ENCODE assay signal across 10 cellular contexts in genomic region chr2:46955764-46956163, GRCh38. TPM values are rescaled to one million over a fixed set of nuclear protein-coding genes. Genes with fewer than 3 reads are reported as not detected.
DNase-seq lines count a peak whose midpoint lies in the region; ATAC-seq and TF ChIP-seq lines count a peak whose summit lies in the region.
"Had no signal": no experiment of that assay in that cellular context is flagged by ENCODE, and none has a peak within 500 bp of the region (broad histone marks: within the 10 kb centered on the region; RNA-seq: fewer than 3 reads in every experiment).

No MANE protein-coding gene starts in this region.

- no peak overlapping the region for H3K4me3 Mint-ChIP-seq in activated CD4-positive, alpha-beta memory T cell treated with anti-CD3 and anti-CD28 coated beads, Interleukin-2, amount 10 ng/mL, durations not matched to agents 7 days and 5 days
- no peak overlapping the region for H3K4me3 Mint-ChIP-seq in activated CD4-positive, alpha-beta memory T cell treated with anti-CD3 and anti-CD28 coated beads for 36 hours
- no peak overlapping the region for H3K4me3 Mint-ChIP-seq in natural killer cell treated with Interleukin-12 subunit alpha and Interleukin-12 subunit beta and Interleukin-15 and Interleukin-18, amount 100 ng/mL, for 72 hours

- H3K27me3 Mint-ChIP-seq in activated CD4-positive, alpha-beta memory T cell treated with anti-CD3 and anti-CD28 coated beads, Interleukin-2, amount 10 ng/mL, durations not matched to agents 7 days and 5 days, result no peaks in the 10 kb centered on the region
- no peaks in the 10 kb centered on the region for H3K27me3 Mint-ChIP-seq in activated CD4-positive, alpha-beta memory T cell treated with anti-CD3 and anti-CD28 coated beads for 36 hours
- H3K27me3 Mint-ChIP-seq in natural killer cell treated with Interleukin-12 subunit alpha and Interleukin-12 subunit beta and Interleukin-15 and Interleukin-18, amount 100 ng/mL, for 72 hours, result no peaks in the 10 kb centered on the region

- no peak for ATAC-seq in natural killer cell treated with Interleukin-12 subunit alpha and Interleukin-12 subunit beta and Interleukin-15 and Interleukin-18, amount 100 ng/mL, for 72 hours

- in situ Hi-C loops in brain microvascular endothelial cell (cut with HindIII; ENCODE audit: low pct_ligation_motif_present, low sequenced_read_pairs), result no loop called here

- H3K9me3 ChIP-seq in mesodermal cell (ENCODE audit: control insufficient read depth, low read length) (no peaks in the 10 kb centered on the region), testis (no peaks in the 10 kb centered on the region)

- CTCF ChIA-PET in activated CD4-positive, alpha-beta memory T cell treated with anti-CD3 and anti-CD28 coated beads, Interleukin-2, amount 10 ng/mL, durations not matched to agents 7 days and 5 days (lab: Charles Lee), result no interaction called here
- CTCF ChIA-PET in activated CD4-positive, alpha-beta memory T cell treated with anti-CD3 and anti-CD28 coated beads for 36 hours (lab: Charles Lee), result no interaction called here

- no peak for TF ChIP-seq POLR2A in testis (IDR thresholded peaks at IDR 0.05)

- 88 to 95% methylated on average over 3 to 4 of the region's 4 CpGs for WGBS in mesodermal cell (ENCODE audit: insufficient coverage in 2 of 2), 2 experiments
- WGBS in testis, 2 donors, result 62 to 84% methylated on average over 3 to 4 of the region's 4 CpGs

- no peak overlapping the region for H3K4me3 ChIP-seq in brain microvascular endothelial cell (ENCODE audit: low read depth, low read length)
- no peak overlapping the region for H3K4me3 ChIP-seq in mesodermal cell (ENCODE audit: extremely low read depth, insufficient read depth, low read length, poor library complexity, severe bottlenecking)
- H3K4me3 ChIP-seq in testis, result no peak overlapping the region

- TF ChIP-seq CTCF in brain microvascular endothelial cell (IDR thresholded peaks at IDR 0.05; ENCODE audit: low read depth, low read length, missing control alignments), result no peak
- no peak for TF ChIP-seq CTCF in testis (IDR thresholded peaks at IDR 0.05)

- no peak for DNase-seq in activated CD4-positive, alpha-beta memory T cell treated with anti-CD3 and anti-CD28 coated beads, Interleukin-2, amount 10 ng/mL, durations not matched to agents 7 days and 5 days
- DNase-seq in activated CD4-positive, alpha-beta memory T cell treated with anti-CD3 and anti-CD28 coated beads for 36 hours, result no peak
- DNase-seq in brain microvascular endothelial cell, result no peak
- DNase-seq in testis, result peak; percentile 31
- DNase-seq in iPS-NIHi7 (ENCODE audit: extremely low spot score), result no peak
- DNase-seq in natural killer cell treated with Interleukin-12 subunit alpha and Interleukin-12 subunit beta and Interleukin-15 and Interleukin-18, amount 100 ng/mL, for 72 hours (ENCODE audit: low spot score), result no peak
- no peak for DNase-seq in NCI-H2107 (lab: John Stamatoyannopoulos, UW)
- DNase-seq: Kasumi-1; stimulated activated CD4-positive, alpha-beta T cell treated with anti-CD3 and anti-CD28 coated beads, Interleukin-12 subunit alpha, Interleukin-12 subunit beta, amount 100 ng/mL, for 4 hours had no signal

- H3K36me3 ChIP-seq in brain microvascular endothelial cell (replicated peaks) (peaks cover 58% of the 10 kb centered on the region), mesodermal cell (ENCODE audit: control insufficient read depth, insufficient read depth, low read length) (peaks cover 81% of the 10 kb centered on the region), testis (ENCODE audit: low read depth, missing control alignments) (no peaks in the 10 kb centered on the region)

- POLR2A ChIA-PET in activated CD4-positive, alpha-beta memory T cell treated with anti-CD3 and anti-CD28 coated beads, Interleukin-2, amount 10 ng/mL, durations not matched to agents 7 days and 5 days (lab: Charles Lee), result no interaction called here
- POLR2A ChIA-PET in activated CD4-positive, alpha-beta memory T cell treated with anti-CD3 and anti-CD28 coated beads for 36 hours (lab: Charles Lee), result interaction anchor here (1.0 kb wide), 1 partner anchor 11 kb away, joined by 3 read pairs; no protein-coding TSS in a partner anchor

- H3K27me3 ChIP-seq in brain microvascular endothelial cell (replicated peaks), result no peaks in the 10 kb centered on the region
- no peaks in the 10 kb centered on the region for H3K27me3 ChIP-seq in testis

- intact Hi-C loops in activated CD4-positive, alpha-beta memory T cell treated with anti-CD3 and anti-CD28 coated beads for 36 hours (cut with micrococcal nuclease), result no loop called here
- intact Hi-C loops in testis (cut with DNase I; ENCODE audit: low total_unique reads), result no loop called here

- H3K27ac Mint-ChIP-seq in activated CD4-positive, alpha-beta memory T cell treated with anti-CD3 and anti-CD28 coated beads, Interleukin-2, amount 10 ng/mL, durations not matched to agents 7 days and 5 days, result peak overlapping the region; percentile 12
- H3K27ac Mint-ChIP-seq in activated CD4-positive, alpha-beta memory T cell treated with anti-CD3 and anti-CD28 coated beads for 36 hours, result no peak overlapping the region
- H3K27ac Mint-ChIP-seq in natural killer cell treated with Interleukin-12 subunit alpha and Interleukin-12 subunit beta and Interleukin-15 and Interleukin-18, amount 100 ng/mL, for 72 hours, result peak overlapping the region in 1 of 2 donors; percentile 43

- H3K27ac ChIP-seq in brain microvascular endothelial cell, result peak overlapping the region; percentile 57
- peak overlapping the region; percentile 94 for H3K27ac ChIP-seq in mesodermal cell (ENCODE audit: low read depth, low read length, severe bottlenecking)
- peak overlapping the region; percentile 51 to 72 for H3K27ac ChIP-seq in testis

- H3K36me3 Mint-ChIP-seq in activated CD4-positive, alpha-beta memory T cell treated with anti-CD3 and anti-CD28 coated beads, Interleukin-2, amount 10 ng/mL, durations not matched to agents 7 days and 5 days (ENCODE audit: low read depth), result peaks cover 79% of the 10 kb centered on the region
- peaks cover 53% of the 10 kb centered on the region for H3K36me3 Mint-ChIP-seq in activated CD4-positive, alpha-beta memory T cell treated with anti-CD3 and anti-CD28 coated beads for 36 hours
- H3K36me3 Mint-ChIP-seq in natural killer cell treated with Interleukin-12 subunit alpha and Interleukin-12 subunit beta and Interleukin-15 and Interleukin-18, amount 100 ng/mL, for 72 hours, result no peaks in the 10 kb centered on the region

- H3K9me3 Mint-ChIP-seq in activated CD4-positive, alpha-beta memory T cell treated with anti-CD3 and anti-CD28 coated beads, Interleukin-2, amount 10 ng/mL, durations not matched to agents 7 days and 5 days, result no peaks in the 10 kb centered on the region
- H3K9me3 Mint-ChIP-seq in activated CD4-positive, alpha-beta memory T cell treated with anti-CD3 and anti-CD28 coated beads for 36 hours, result no peaks in the 10 kb centered on the region
- H3K9me3 Mint-ChIP-seq in natural killer cell treated with Interleukin-12 subunit alpha and Interleukin-12 subunit beta and Interleukin-15 and Interleukin-18, amount 100 ng/mL, for 72 hours, result no peaks in the 10 kb centered on the region

- H3K4me1 ChIP-seq in mesodermal cell (ENCODE audit: control insufficient read depth, insufficient read depth, low read length, poor library complexity, severe bottlenecking) (peaks cover 14% of the 10 kb centered on the region), testis (peaks cover 26% of the 10 kb centered on the region)

- H3K4me1 Mint-ChIP-seq in activated CD4-positive, alpha-beta memory T cell treated with anti-CD3 and anti-CD28 coated beads, Interleukin-2, amount 10 ng/mL, durations not matched to agents 7 days and 5 days, result peaks cover 11% of the 10 kb centered on the region
- peaks cover 8% of the 10 kb centered on the region for H3K4me1 Mint-ChIP-seq in activated CD4-positive, alpha-beta memory T cell treated with anti-CD3 and anti-CD28 coated beads for 36 hours (ENCODE audit: low read depth)
- peaks cover 0 to 8% of the 10 kb centered on the region in 2 donors for H3K4me1 Mint-ChIP-seq in natural killer cell treated with Interleukin-12 subunit alpha and Interleukin-12 subunit beta and Interleukin-15 and Interleukin-18, amount 100 ng/mL, for 72 hours (ENCODE audit: low read depth in 2 of 2)

RNA-seq across cellular contexts. Expression of gene TTC7A, which starts 14.7 kb away (rescaled TPM):
- total RNA-seq in activated CD4-positive, alpha-beta memory T cell treated with anti-CD3 and anti-CD28 coated beads, Interleukin-2, amount 10 ng/mL, durations not matched to agents 7 days and 5 days, result 10 to 100 TPM; 59.3 to 62.0 TPM
- 10 to 100 TPM; 60.7 to 62.7 TPM for total RNA-seq in activated CD4-positive, alpha-beta memory T cell treated with anti-CD3 and anti-CD28 coated beads for 36 hours
- 12.3 TPM for polyA plus RNA-seq in mesodermal cell (2013, experiment 1 of 2)
- 11.5 TPM for polyA plus RNA-seq in mesodermal cell (2013, experiment 2 of 2)
- 100 to 1,000 TPM in 1 of 2 donors, 10 to 100 TPM in 1; 96.7 to 171 TPM for total RNA-seq in testis
- 111 TPM for polyA plus RNA-seq in testis (ENCODE audit: insufficient read depth, low read depth, low replicate concordance)
- 10 to 100 TPM; 52.5 to 68.6 TPM for total RNA-seq in natural killer cell treated with Interleukin-12 subunit alpha and Interleukin-12 subunit beta and Interleukin-15 and Interleukin-18, amount 100 ng/mL, for 72 hours

RNA-seq across cellular contexts. Expression of gene MCFD2, which starts 40.2 kb away (rescaled TPM):
- 10 to 100 TPM; 48.4 to 48.8 TPM for total RNA-seq in activated CD4-positive, alpha-beta memory T cell treated with anti-CD3 and anti-CD28 coated beads, Interleukin-2, amount 10 ng/mL, durations not matched to agents 7 days and 5 days
- total RNA-seq in activated CD4-positive, alpha-beta memory T cell treated with anti-CD3 and anti-CD28 coated beads for 36 hours, result 10 to 100 TPM; 31.4 to 36.5 TPM
- polyA plus RNA-seq in mesodermal cell (2013, experiment 1 of 2), result 95.1 TPM
- 89.6 TPM for polyA plus RNA-seq in mesodermal cell (2013, experiment 2 of 2)
- 10 to 100 TPM; 65.4 to 67.6 TPM for total RNA-seq in testis
- 74.5 TPM for polyA plus RNA-seq in testis (ENCODE audit: insufficient read depth, low read depth, low replicate concordance)
- 10 to 100 TPM; 38.4 to 45.1 TPM for total RNA-seq in natural killer cell treated with Interleukin-12 subunit alpha and Interleukin-12 subunit beta and Interleukin-15 and Interleukin-18, amount 100 ng/mL, for 72 hours
